In genomic region chr17:81666092-81666341, GRCh38 we compare ENCODE assay signal across 9 cellular contexts. TPM values are rescaled to one million over a fixed set of nuclear protein-coding genes. Genes with fewer than 3 reads are reported as not detected.
A peak's percentile ranks its signal among the peaks of the same experiment; 100 is the strongest.
DNase-seq lines count a peak whose midpoint lies in the region; ATAC-seq and TF ChIP-seq lines count a peak whose summit lies in the region.
"Had no signal": no experiment of that assay in that cellular context is flagged by ENCODE, and none has a peak within 500 bp of the region (broad histone marks: within the 10 kb centered on the region; RNA-seq: fewer than 3 reads in every experiment).

No MANE protein-coding gene starts in this region.

- H3K27me3 ChIP-seq in parathyroid adenoma (ENCODE audit: control insufficient read depth, insufficient read depth, low read length): no peaks in the 10 kb centered on the region

- H3K9ac ChIP-seq in parathyroid adenoma: peak overlapping the region; percentile 55

- H3K9me3 ChIP-seq in parathyroid adenoma (ENCODE audit: control insufficient read depth, low read length): no peaks in the 10 kb centered on the region

- H3K79me2 ChIP-seq in parathyroid adenoma: peaks cover 11% of the 10 kb centered on the region

- H3K4me3 ChIP-seq in fibroblast of villous mesenchyme (ENCODE audit: low read depth, low read length): peak overlapping the region; percentile 95
- H3K4me3 ChIP-seq in parathyroid adenoma (ENCODE audit: low read depth, low read length): peak overlapping the region; percentile 85

- TF ChIP-seq CTCF in VCaP (conservative IDR thresholded peaks at IDR 0.05) (no peak), fibroblast of villous mesenchyme (IDR thresholded peaks at IDR 0.05; ENCODE audit: insufficient read depth, low read depth, low read length) (no peak), parathyroid adenoma (IDR thresholded peaks at IDR 0.05) (no peak)

- peak overlapping the region; percentile 94 for H2AFZ ChIP-seq in parathyroid adenoma

- H3K4me2 ChIP-seq in parathyroid adenoma (ENCODE audit: low read length): peak overlapping the region; percentile 78

- DNase-seq in GDM1 (lab: John Stamatoyannopoulos, UW) (peak; percentile 67), fibroblast of villous mesenchyme (ENCODE audit: low read depth) (peak; percentile 45), COLO829 (ENCODE audit: low spot score) (no peak), COR-L47 (lab: John Stamatoyannopoulos, UW) (no peak), A172 (ENCODE audit: low spot score) (no peak)

- H3K36me3 ChIP-seq in parathyroid adenoma (ENCODE audit: control insufficient read depth, insufficient read depth, low read length): no peaks in the 10 kb centered on the region

- peaks cover 6% of the 10 kb centered on the region for H3K4me1 ChIP-seq in parathyroid adenoma

- peak overlapping the region; percentile 93 for H3K27ac ChIP-seq in VCaP
- H3K27ac ChIP-seq in parathyroid adenoma: peak overlapping the region; percentile 73

- peak; percentile 22 for ATAC-seq in HG02610 (IDR thresholded peaks at IDR 0.05; ENCODE audit: unreplicated experiment)

RNA-seq across cellular contexts. Expression of gene OXLD1, which starts 0.4 kb away (rescaled TPM):
- 23.7 and 28.0 TPM in 2 replicates for total RNA-seq in fibroblast of villous mesenchyme
- 42.0 and 58.8 TPM in 2 replicates for total RNA-seq in A172 (2014; rRNA removed; shearing (Covaris generic))

RNA-seq across cellular contexts. Expression of gene CCDC137, which starts 0.5 kb away (rescaled TPM):
- 7.8 and 10.0 TPM in 2 replicates for total RNA-seq in fibroblast of villous mesenchyme
- total RNA-seq in A172 (2014; rRNA removed; shearing (Covaris generic)): 18.5 and 21.7 TPM in 2 replicates

RNA-seq across cellular contexts. Expression of gene PDE6G, which starts 9.7 kb away (rescaled TPM):
- not detected in 2 replicates for total RNA-seq in fibroblast of villous mesenchyme
- 1.1 and 2.0 TPM in 2 replicates for total RNA-seq in A172 (2014; rRNA removed; shearing (Covaris generic))
- total RNA-seq: SK-MEL-5 had no signal

RNA-seq across cellular contexts. Expression of gene ARL16, which starts 17.6 kb away (rescaled TPM):
- total RNA-seq in fibroblast of villous mesenchyme: 22.9 and 27.4 TPM in 2 replicates
- total RNA-seq in A172 (2014; rRNA removed; shearing (Covaris generic)): 41.0 and 45.6 TPM in 2 replicates

RNA-seq across cellular contexts. Expression of gene HGS, which starts 17.8 kb away (rescaled TPM):
- total RNA-seq in fibroblast of villous mesenchyme: 75.1 and 94.4 TPM in 2 replicates
- 144 and 199 TPM in 2 replicates for total RNA-seq in A172 (2014; rRNA removed; shearing (Covaris generic))

Comparison
In these comparisons a context has a peak if more than half of its experiments do, and no peak if none do; other contexts are left out.
1. DNase-seq: peak in GDM1 (single experiment) and fibroblast of villous mesenchyme (single experiment); none in COLO829 (single experiment), COR-L47 (single experiment) and A172 (single experiment).